ENCODE assay signal across 7 cellular contexts in the genomic region with DNA sequence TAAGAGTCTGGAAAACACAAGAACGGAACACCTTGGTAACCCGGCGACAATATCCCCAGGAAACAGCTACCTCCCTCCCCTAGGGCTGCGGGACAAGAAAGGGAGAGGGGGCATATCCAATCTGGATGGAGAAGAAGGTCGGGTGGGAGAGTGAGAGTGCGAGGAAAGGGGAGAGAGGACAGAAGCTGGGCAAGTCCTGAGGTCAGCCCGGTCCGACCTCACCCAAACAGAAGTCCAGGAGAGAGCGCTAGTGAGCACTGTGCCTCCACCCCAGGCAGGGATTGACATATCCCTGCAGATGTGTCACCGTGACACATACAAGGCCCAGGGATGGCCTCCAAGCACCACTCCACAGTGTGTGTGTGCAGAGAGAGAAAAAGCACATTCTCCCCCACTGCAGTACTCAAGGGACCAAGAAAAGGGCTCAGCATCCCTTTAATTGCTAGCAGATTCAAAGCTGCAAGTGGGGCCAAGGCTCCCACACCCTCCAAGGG. TPM values are rescaled to one million over a fixed set of nuclear protein-coding genes. Genes with fewer than 3 reads are reported as not detected.
A peak's percentile ranks its signal among the peaks of the same experiment; 100 is the strongest.
DNase-seq lines count a peak whose midpoint lies in the region; ATAC-seq and TF ChIP-seq lines count a peak whose summit lies in the region.

No MANE protein-coding gene starts in this region.

- in situ Hi-C loops in KBM-7 (cut with MboI; ENCODE audit: low pct_unique_long_range_greater_than_20kb, low sequenced_read_pairs), result loop anchor here (25.0 kb wide), 1 partner anchor 239 kb away; no protein-coding TSS in a partner anchor

- peak overlapping the region; percentile 78 for H3K4me3 ChIP-seq in lower lobe of right lung
- peak overlapping the region; percentile 5 to 47 for H3K4me3 ChIP-seq in stomach smooth muscle (ENCODE audit: low read length in 2 of 2)

- H3K27ac ChIP-seq in lower lobe of right lung (peak overlapping the region; percentile 99), stomach smooth muscle (ENCODE audit: low read length) (peak overlapping the region; percentile 46)

- CTCF ChIA-PET in GM10248 (lab: Yijun Ruan, JAX), result interaction anchor here (0.9 to 8.6 kb wide), 24 partner anchors 16 to 497 kb away, joined by 3 to 113 read pairs (median 6); a partner anchor contains a TSS

- peaks cover 5% of the 10 kb centered on the region for H3K36me3 ChIP-seq in lower lobe of right lung
- H3K36me3 ChIP-seq in stomach smooth muscle (ENCODE audit: control insufficient read depth in 2 of 2, insufficient read depth in 2 of 2, low read length in 2 of 2), result peaks cover 0 to 3% of the 10 kb centered on the region in 2 donors

- DNase-seq in GM10248 (ENCODE audit: extremely low spot score), result peak; percentile 66
- peak; percentile 54 for DNase-seq in KBM-7
- peak; percentile 43 for DNase-seq in SW480 (ENCODE audit: low spot score)
- peak; percentile 74 to 88 for DNase-seq in dermis microvascular lymphatic vessel endothelial cell (ENCODE audit: low read depth in 2 of 2)
- DNase-seq in lower lobe of right lung, result peak; percentile 70
- no peak for DNase-seq in NCI-H2081 treated with DMSO at 0.1 percent for 48 hours (lab: John Stamatoyannopoulos, UW)

- POLR2A ChIA-PET in GM10248 (lab: Yijun Ruan, JAX), result no interaction called here

- peaks cover 63% of the 10 kb centered on the region for H3K4me1 ChIP-seq in lower lobe of right lung
- peaks cover 74% of the 10 kb centered on the region for H3K4me1 ChIP-seq in stomach smooth muscle (ENCODE audit: control insufficient read depth, insufficient read depth, low read length)

- intact Hi-C loops in lower lobe of right lung (cut with DNase I), result no loop called here

- H3K9me3 ChIP-seq in lower lobe of right lung (no peaks in the 10 kb centered on the region), stomach smooth muscle (ENCODE audit: control insufficient read depth in 2 of 2, low read length in 2 of 2) (no peaks in the 10 kb centered on the region)

- H3K27me3 ChIP-seq in lower lobe of right lung (ENCODE audit: low read depth) (no peaks in the 10 kb centered on the region), stomach smooth muscle (ENCODE audit: control insufficient read depth in 1 of 2, insufficient read depth in 2 of 2, low read length in 2 of 2) (no peaks in the 10 kb centered on the region)

- H3K9ac ChIP-seq in stomach smooth muscle (ENCODE audit: low read length in 2 of 2), result peak overlapping the region in 1 of 2 donors; percentile 13

- ATAC-seq in lower lobe of right lung, result peak; percentile 23 to 30

- TF ChIP-seq CTCF in GM10248 (IDR thresholded peaks at IDR 0.05; ENCODE audit: control extremely low read depth, extremely low read depth, low read depth, missing control alignments), result peak; percentile 68
- peak; percentile 63 for TF ChIP-seq CTCF in lower lobe of right lung (IDR thresholded peaks at IDR 0.05)

RNA-seq across cellular contexts. Expression of a gene that starts 3.3 kb away (rescaled TPM):
- total RNA-seq in dermis microvascular lymphatic vessel endothelial cell (60.5 and 71.8 TPM in 2 replicates), lower lobe of right lung (50.9 TPM)
